In genomic region chr1:114296413-114296812, GRCh38 we compare ENCODE assay signal across 22 cellular contexts.
"Had no signal": no experiment of that assay in that cellular context is flagged by ENCODE, and none has a peak within 500 bp of the region (broad histone marks: within the 10 kb centered on the region; RNA-seq: fewer than 3 reads in every experiment).

No MANE protein-coding gene starts in this region.

- FAIRE-seq: HTR-8/SVneo, RCC 7860 had no signal

- H3K9ac ChIP-seq: SK-N-SH had no signal

- H3K4me2 ChIP-seq: SK-N-SH had no signal

- H3K27ac ChIP-seq: HL-60, RWPE1 had no signal

- H3K9me3 ChIP-seq: SK-N-SH had no signal

- H3K9me2 ChIP-seq: SK-N-SH had no signal

- DNase-seq: Kasumi-1, KG1, MM.1S, NCI-H1092 treated with DMSO at 0.1 percent for 48 hours, NCI-H1436, NCI-H187, NCI-H2029, NCI-H2081 treated with DMSO at 0.1 percent for 48 hours, NCI-H2171, NCI-H226, NCI-H446, NCI-H510A, NCI-H524 treated with DMSO at 0.1 percent for 48 hours, NCI-H69, NCI-H774, SHP77, SK-N-SH, SW 1271 had no signal
